Comparison of ENCODE assay signal across 13 cellular contexts in the genomic region with DNA sequence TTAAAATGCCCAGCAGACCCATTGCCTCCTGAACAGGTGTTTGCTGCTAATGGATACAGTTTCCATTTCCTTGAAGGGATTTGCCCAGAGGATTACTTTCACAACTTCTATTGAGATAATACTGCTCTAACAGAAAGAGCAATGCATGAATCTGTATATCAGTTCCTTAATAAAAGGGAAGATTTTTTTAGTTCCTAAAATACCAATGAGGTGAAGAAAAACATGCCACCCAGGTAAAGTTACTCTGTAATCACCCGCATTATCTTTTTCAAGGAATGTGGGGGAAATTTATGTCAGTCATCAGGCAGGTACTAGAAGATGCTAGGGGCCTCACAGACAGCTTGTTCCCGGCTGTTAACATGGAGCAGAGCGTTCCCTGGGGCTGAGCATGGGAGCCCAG. TPM values are rescaled to one million over a fixed set of nuclear protein-coding genes. Genes with fewer than 3 reads are reported as not detected.
"Had no signal": no experiment of that assay in that cellular context is flagged by ENCODE, and none has a peak within 500 bp of the region (broad histone marks: within the 10 kb centered on the region; RNA-seq: fewer than 3 reads in every experiment).

No MANE protein-coding gene starts in this region.

- H3K4me1 ChIP-seq: breast epithelium had no signal

- H3K36me3 ChIP-seq: breast epithelium, neural progenitor cell, right atrium auricular region, upper lobe of right lung had no signal

- H3K9ac ChIP-seq: neural progenitor cell had no signal

- H3K36me3 Mint-ChIP-seq: activated CD4-positive, alpha-beta memory T cell treated with anti-CD3 and anti-CD28 coated beads for 36 hours; activated naive CD8-positive, alpha-beta T cell treated with anti-CD3 and anti-CD28 coated beads for 36 hours; neural progenitor cell had no signal

- H3K9me3 Mint-ChIP-seq: activated CD4-positive, alpha-beta memory T cell treated with anti-CD3 and anti-CD28 coated beads for 36 hours; activated naive CD8-positive, alpha-beta T cell treated with anti-CD3 and anti-CD28 coated beads for 36 hours; endodermal cell; neural progenitor cell had no signal

- H3K27ac ChIP-seq: neural progenitor cell, VCaP had no signal

- H3K4me3 ChIP-seq: breast epithelium, neural progenitor cell, right atrium auricular region, upper lobe of right lung had no signal

- DNase-seq: activated CD4-positive, alpha-beta memory T cell treated with anti-CD3 and anti-CD28 coated beads for 36 hours; activated gamma-delta T cell; activated naive CD8-positive, alpha-beta T cell treated with anti-CD3 and anti-CD28 coated beads for 36 hours; activated T-cell treated with anti-CD3 and anti-CD28 coated beads, Interleukin-2, amount 50 U/mL, for 48 hours; endodermal cell; stimulated activated CD4-positive, alpha-beta T cell treated with anti-CD3 and anti-CD28 coated beads, Interleukin-12 subunit alpha, Interleukin-12 subunit beta, amount 100 ng/mL, for 4 hours; stimulated activated naive CD4-positive, alpha-beta T cell treated with Interleukin-2 at 50 U/mL for 16 hours; upper lobe of right lung had no signal

- H3K4me3 Mint-ChIP-seq: activated CD4-positive, alpha-beta memory T cell treated with anti-CD3 and anti-CD28 coated beads for 36 hours; activated naive CD8-positive, alpha-beta T cell treated with anti-CD3 and anti-CD28 coated beads for 36 hours; endodermal cell; neural progenitor cell had no signal

- H3K9me3 ChIP-seq: breast epithelium, right atrium auricular region, upper lobe of right lung had no signal

- H3K27ac Mint-ChIP-seq: activated CD4-positive, alpha-beta memory T cell treated with anti-CD3 and anti-CD28 coated beads for 36 hours; activated naive CD8-positive, alpha-beta T cell treated with anti-CD3 and anti-CD28 coated beads for 36 hours; endodermal cell; neural progenitor cell had no signal

- H3K27me3 ChIP-seq: breast epithelium, neural progenitor cell, right atrium auricular region, upper lobe of right lung had no signal

- H3K4me2 ChIP-seq: neural progenitor cell had no signal

RNA-seq across cellular contexts. Expression of a gene that starts 41.1 kb away (rescaled TPM):
- total RNA-seq: cerebellum, endodermal cell had no signal
